In genomic region chr11:63504933-63505586, GRCh38 we compare ENCODE assay signal across 21 cellular contexts. TPM values are rescaled to one million over a fixed set of nuclear protein-coding genes. Genes with fewer than 3 reads are reported as not detected.
DNase-seq lines count a peak whose midpoint lies in the region; ATAC-seq and TF ChIP-seq lines count a peak whose summit lies in the region.
"Had no signal": no experiment of that assay in that cellular context is flagged by ENCODE, and none has a peak within 500 bp of the region (broad histone marks: within the 10 kb centered on the region; RNA-seq: fewer than 3 reads in every experiment).

No MANE protein-coding gene starts in this region.

- TF ChIP-seq CTCF in LNCaP clone FGC (IDR thresholded peaks at IDR 0.05; ENCODE audit: control insufficient read depth, extremely low read depth, insufficient read depth), result no peak

- peaks cover 61 to 74% (median 69%) of the 10 kb centered on the region in 10 experiments for H3K4me1 ChIP-seq in BLaER1 treated with 17β-estradiol and CSF1 and Interleukin-3, amounts not matched to agents 10 nM and 100 nM
- H3K4me1 ChIP-seq: colonic mucosa, SJCRH30 had no signal

- H3K9me3 Mint-ChIP-seq in effector memory CD8-positive, alpha-beta T cell, result peaks cover 6% of the 10 kb centered on the region in 2 donors
- peaks cover 7% of the 10 kb centered on the region in 3 donors for H3K9me3 Mint-ChIP-seq in T-cell
- H3K9me3 Mint-ChIP-seq: type B pancreatic cell had no signal

- peaks cover 14 to 23% (median 21%) of the 10 kb centered on the region in 11 experiments for H3K9me3 ChIP-seq in BLaER1 treated with 17β-estradiol and CSF1 and Interleukin-3, amounts not matched to agents 10 nM and 100 nM (replicated peaks in 1 of 11)
- H3K9me3 ChIP-seq: colonic mucosa had no signal

- H3K9ac ChIP-seq in BLaER1 treated with 17β-estradiol and CSF1 and Interleukin-3, amounts not matched to agents 10 nM and 100 nM, result peak overlapping the region in 6 of 11 experiments; percentile 14 to 51 (median 36); a peak in 6 of 22 replicates

- ATAC-seq in effector memory CD8-positive, alpha-beta T cell (replicated peaks), result no peak
- ATAC-seq in T-cell (replicated peaks in 1 of 4), result no peak
- ATAC-seq: activated CD8-positive, alpha-beta T cell treated with anti-CD3 and anti-CD28 coated beads for 36 hours; left colon had no signal

- H4K20me1 ChIP-seq in BLaER1 treated with 17β-estradiol and CSF1 and Interleukin-3, amounts not matched to agents 10 nM and 100 nM, result peaks cover 0 to 15% (median 0%) of the 10 kb centered on the region in 11 experiments; a peak in 3 of 22 replicates

- no peak overlapping the region for H3K4me3 Mint-ChIP-seq in effector memory CD8-positive, alpha-beta T cell
- H3K4me3 Mint-ChIP-seq in T-cell, result peak overlapping the region in 1 of 3 donors; percentile 36
- H3K4me3 Mint-ChIP-seq: activated CD8-positive, alpha-beta T cell treated with anti-CD3 and anti-CD28 coated beads for 36 hours; activated T-helper 1 cell treated with anti-CD3 and anti-CD28 coated beads, Interleukin-12 subunit alpha, Interleukin-12 subunit beta, Interleukin-2, Interleukin-4 antibody, amounts not matched to agents 30 ng/mL and 10 ng/mL and 1 ng/mL, durations not matched to agents 14 hours and 24 hours and 36 hours; naive B cell; type B pancreatic cell had no signal

- peaks cover 0 to 6% (median 0%) of the 10 kb centered on the region in 11 experiments; a peak in 1 of 22 replicates for H3K27me3 ChIP-seq in BLaER1 treated with 17β-estradiol and CSF1 and Interleukin-3, amounts not matched to agents 10 nM and 100 nM
- H3K27me3 ChIP-seq: colonic mucosa, SJCRH30 had no signal

- peak overlapping the region in 6 of 10 experiments; percentile 9 to 47 (median 36); a peak in 6 of 20 replicates for H3K4me3 ChIP-seq in BLaER1 treated with 17β-estradiol and CSF1 and Interleukin-3, amounts not matched to agents 10 nM and 100 nM
- H3K4me3 ChIP-seq in LNCaP clone FGC (ENCODE audit: low read depth, low read length), result no peak overlapping the region
- H3K4me3 ChIP-seq: colonic mucosa, SJCRH30 had no signal

- H3K36me3 ChIP-seq in BLaER1 treated with 17β-estradiol and CSF1 and Interleukin-3, amounts not matched to agents 10 nM and 100 nM, result peaks cover 0 to 4% (median 0%) of the 10 kb centered on the region in 11 experiments; a peak in 1 of 22 replicates
- H3K36me3 ChIP-seq: colonic mucosa, SJCRH30 had no signal

- H3K27ac ChIP-seq in BLaER1 treated with 17β-estradiol and CSF1 and Interleukin-3, amounts not matched to agents 10 nM and 100 nM, result peak overlapping the region in 8 of 11 experiments; percentile 4 to 70 (median 39); a peak in 13 of 22 replicates
- H3K27ac ChIP-seq: colonic mucosa, SJCRH30 had no signal

- DNase-seq in LNCaP clone FGC (ENCODE audit: low read depth), result peak; percentile 41
- no peak for DNase-seq in effector memory CD8-positive, alpha-beta T cell
- DNase-seq in mucosa of gallbladder (ENCODE audit: low spot score), result peak; percentile 72
- no peak for DNase-seq in activated CD4-positive, alpha-beta T cell treated with anti-CD3 and anti-CD28 coated beads for 48 hours
- no peak for DNase-seq in activated CD8-positive, alpha-beta memory T cell treated with anti-CD3 and anti-CD28 coated beads for 24 hours
- DNase-seq in NCI-H526 treated with DMSO at 0.1 percent for 48 hours (lab: John Stamatoyannopoulos, UW), result no peak
- no peak for DNase-seq in T-cell
- DNase-seq: activated CD8-positive, alpha-beta T cell treated with anti-CD3 and anti-CD28 coated beads for 36 hours; amniotic stem cell; colonic mucosa; COR-L47; left colon; naive B cell; NCI-H1092; NK-92 treated with Interleukin-12 subunit alpha and Interleukin-12 subunit beta, amount 100 ng/mL, for 24 hours; stimulated activated CD4-positive, alpha-beta T cell treated with anti-CD3 and anti-CD28 coated beads, Interleukin-4, amount 100 ng/mL, for 1 hour had no signal

- POLR2A ChIA-PET in T-cell (lab: Charles Lee), result no interaction called here

- H3K4me1 Mint-ChIP-seq in effector memory CD8-positive, alpha-beta T cell (ENCODE audit: low read depth in 2 of 2), result peaks cover 0 to 14% of the 10 kb centered on the region in 2 donors
- H3K4me1 Mint-ChIP-seq in T-cell, result peaks cover 8 to 24% (median 15%) of the 10 kb centered on the region in 3 donors

- H3K27ac Mint-ChIP-seq in effector memory CD8-positive, alpha-beta T cell, result peak overlapping the region; percentile 54 to 88
- no peak overlapping the region for H3K27ac Mint-ChIP-seq in T-cell
- H3K27ac Mint-ChIP-seq: activated CD8-positive, alpha-beta T cell treated with anti-CD3 and anti-CD28 coated beads for 36 hours; activated T-helper 1 cell treated with anti-CD3 and anti-CD28 coated beads, Interleukin-12 subunit alpha, Interleukin-12 subunit beta, Interleukin-2, Interleukin-4 antibody, amounts not matched to agents 30 ng/mL and 10 ng/mL and 1 ng/mL, durations not matched to agents 14 hours and 24 hours and 36 hours; type B pancreatic cell had no signal

- peaks cover 3% of the 10 kb centered on the region for H3K36me3 Mint-ChIP-seq in effector memory CD8-positive, alpha-beta T cell (ENCODE audit: insufficient read depth)
- H3K36me3 Mint-ChIP-seq in T-cell, result peaks cover 4% of the 10 kb centered on the region
- H3K36me3 Mint-ChIP-seq: type B pancreatic cell had no signal

- peak overlapping the region; percentile 82 to 96 (median 88) for H3K4me2 ChIP-seq in BLaER1 treated with 17β-estradiol and CSF1 and Interleukin-3, amounts not matched to agents 10 nM and 100 nM

- H3K27me3 Mint-ChIP-seq in effector memory CD8-positive, alpha-beta T cell, result no peaks in the 10 kb centered on the region
- H3K27me3 Mint-ChIP-seq in T-cell, result no peaks in the 10 kb centered on the region
- H3K27me3 Mint-ChIP-seq: activated CD8-positive, alpha-beta T cell treated with anti-CD3 and anti-CD28 coated beads for 36 hours; type B pancreatic cell had no signal

- CTCF ChIA-PET in T-cell (lab: Charles Lee), result interaction anchor here in 1 of 2 donors (0.5 kb wide), 1 partner anchor 129 kb away, joined by 3 read pairs; no protein-coding TSS in a partner anchor

RNA-seq across cellular contexts. Expression of gene LGALS12, which starts 0.8 kb away (rescaled TPM):
- total RNA-seq in mucosa of gallbladder (0.26 TPM), T-cell (not detected)
- total RNA-seq: activated CD8-positive, alpha-beta T cell treated with anti-CD3 and anti-CD28 coated beads for 36 hours; activated T-helper 1 cell treated with anti-CD3 and anti-CD28 coated beads, Interleukin-12 subunit alpha, Interleukin-12 subunit beta, Interleukin-2, Interleukin-4 antibody, amounts not matched to agents 30 ng/mL and 10 ng/mL and 1 ng/mL, durations not matched to agents 14 hours and 24 hours and 36 hours; HT1080 had no signal

RNA-seq across cellular contexts. Expression of gene PLAAT5, which starts 14.1 kb away (rescaled TPM):
- total RNA-seq in mucosa of gallbladder (1.7 TPM), T-cell (under 1 TPM in 3 of 5 donors, not detected in 2; 0.16 to 0.32 (median 0.23) TPM)
- total RNA-seq: activated T-helper 1 cell treated with anti-CD3 and anti-CD28 coated beads, Interleukin-12 subunit alpha, Interleukin-12 subunit beta, Interleukin-2, Interleukin-4 antibody, amounts not matched to agents 30 ng/mL and 10 ng/mL and 1 ng/mL, durations not matched to agents 14 hours and 24 hours and 36 hours; HT1080 had no signal

RNA-seq across cellular contexts. Expression of gene PLAAT4, which starts 31.5 kb away (rescaled TPM):
- total RNA-seq in mucosa of gallbladder (87.0 TPM), T-cell (100 to 1,000 TPM in 4 of 5 donors, 10 to 100 TPM in 1; 90.2 to 144 (median 126) TPM)

RNA-seq across cellular contexts. Expression of gene PLAAT2, which starts 58.1 kb away (rescaled TPM):
- total RNA-seq in mucosa of gallbladder, result 2.1 TPM
- total RNA-seq in T-cell, result under 1 TPM in 2 of 5 donors, not detected in 3; 0.51 to 0.53 TPM
- total RNA-seq: activated T-helper 1 cell treated with anti-CD3 and anti-CD28 coated beads, Interleukin-12 subunit alpha, Interleukin-12 subunit beta, Interleukin-2, Interleukin-4 antibody, amounts not matched to agents 30 ng/mL and 10 ng/mL and 1 ng/mL, durations not matched to agents 14 hours and 24 hours and 36 hours; HT1080; SJCRH30 had no signal

Comparison
In these comparisons a context has a peak if more than half of its experiments do, and no peak if none do; other contexts are left out.
1. DNase-seq: peak in LNCaP clone FGC (single experiment) and mucosa of gallbladder (single experiment); none in effector memory CD8-positive, alpha-beta T cell (0 of 3), activated CD4-positive, alpha-beta T cell treated with anti-CD3 and anti-CD28 coated beads for 48 hours (single experiment), activated CD8-positive, alpha-beta memory T cell treated with anti-CD3 and anti-CD28 coated beads for 24 hours (single experiment), NCI-H526 treated with DMSO at 0.1 percent for 48 hours (single experiment) and T-cell (0 of 34).
2. H3K27ac Mint-ChIP-seq: peak in effector memory CD8-positive, alpha-beta T cell (2 of 2); none in T-cell (0 of 2).